Comparison of ENCODE assay signal across 11 cellular contexts in the genomic region with DNA sequence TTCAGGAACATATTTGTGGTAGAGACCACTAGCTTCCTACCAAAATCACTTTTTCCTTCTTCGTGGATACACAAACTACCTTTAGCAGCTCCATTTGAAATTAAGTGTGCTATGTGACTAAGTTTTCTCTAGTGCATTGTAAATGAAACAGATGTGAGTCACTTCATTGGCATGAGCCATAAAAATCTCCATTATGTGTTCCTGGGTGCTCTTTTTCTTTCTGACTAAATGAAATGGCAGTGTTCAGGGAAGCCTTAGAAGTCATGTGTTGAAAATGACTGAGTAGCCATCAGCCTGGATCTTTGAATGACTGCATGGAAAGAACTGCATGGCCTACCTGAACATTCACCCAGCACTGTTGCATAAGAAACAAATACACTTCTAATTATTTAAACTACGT.
DNase-seq lines count a peak whose midpoint lies in the region; ATAC-seq and TF ChIP-seq lines count a peak whose summit lies in the region.
"Had no signal": no experiment of that assay in that cellular context is flagged by ENCODE, and none has a peak within 500 bp of the region (broad histone marks: within the 10 kb centered on the region; RNA-seq: fewer than 3 reads in every experiment).

No MANE protein-coding gene starts in this region.

- no peak overlapping the region for H3K27ac Mint-ChIP-seq in activated CD4-positive, alpha-beta T cell treated with anti-CD3 and anti-CD28 coated beads, Interleukin-2, amount 10 ng/mL, durations not matched to agents 24 days and 14 days
- no peak overlapping the region for H3K27ac Mint-ChIP-seq in T-cell
- H3K27ac Mint-ChIP-seq: stimulated activated naive CD8-positive, alpha-beta T cell treated with anti-CD3 and anti-CD28 coated beads, Interleukin-15, Interleukin-2, amounts not matched to agents 100 ng/mL and 50 ng/mL, for 24 hours had no signal

- intact Hi-C loops in left lung (cut with DNase I), result loop anchor here in 1 of 2 donors (10.0 kb wide), 2 partner anchors 602 to 882 kb away; no protein-coding TSS in a partner anchor
- intact Hi-C loops in activated CD4-positive, alpha-beta T cell treated with anti-CD3 and anti-CD28 coated beads, Interleukin-2, amount 10 ng/mL, durations not matched to agents 24 days and 14 days (cut with micrococcal nuclease), result no loop called here

- no peaks in the 10 kb centered on the region for H3K36me3 Mint-ChIP-seq in activated CD4-positive, alpha-beta T cell treated with anti-CD3 and anti-CD28 coated beads, Interleukin-2, amount 10 ng/mL, durations not matched to agents 24 days and 14 days (ENCODE audit: low read depth)
- H3K36me3 Mint-ChIP-seq in T-cell, result peaks cover 13% of the 10 kb centered on the region

- POLR2A ChIA-PET in BJ (lab: Charles Lee), result interaction anchor here (0.6 kb wide), 1 partner anchor 356 kb away, joined by 7 read pairs; no protein-coding TSS in a partner anchor
- POLR2A ChIA-PET in T-cell (lab: Charles Lee), result no interaction called here

- in situ Hi-C loops in astrocyte of the spinal cord (cut with HindIII; ENCODE audit: low sequenced_read_pairs), result no loop called here

- H3K9me3 Mint-ChIP-seq in activated CD4-positive, alpha-beta T cell treated with anti-CD3 and anti-CD28 coated beads, Interleukin-2, amount 10 ng/mL, durations not matched to agents 24 days and 14 days, result no peaks in the 10 kb centered on the region
- no peaks in the 10 kb centered on the region for H3K9me3 Mint-ChIP-seq in T-cell

- no peak overlapping the region for H3K4me3 Mint-ChIP-seq in activated CD4-positive, alpha-beta T cell treated with anti-CD3 and anti-CD28 coated beads, Interleukin-2, amount 10 ng/mL, durations not matched to agents 24 days and 14 days
- H3K4me3 Mint-ChIP-seq in T-cell, result no peak overlapping the region
- H3K4me3 Mint-ChIP-seq: stimulated activated naive CD8-positive, alpha-beta T cell treated with anti-CD3 and anti-CD28 coated beads, Interleukin-15, Interleukin-2, amounts not matched to agents 100 ng/mL and 50 ng/mL, for 24 hours had no signal

- peaks cover 4% of the 10 kb centered on the region for H3K4me1 Mint-ChIP-seq in activated CD4-positive, alpha-beta T cell treated with anti-CD3 and anti-CD28 coated beads, Interleukin-2, amount 10 ng/mL, durations not matched to agents 24 days and 14 days
- no peaks in the 10 kb centered on the region for H3K4me1 Mint-ChIP-seq in T-cell

- ATAC-seq in left lung (peak; percentile 79), HG02938 (IDR thresholded peaks at IDR 0.05; ENCODE audit: unreplicated experiment) (no peak), T-cell (replicated peaks in 1 of 4) (no peak)

- H3K9me3 ChIP-seq in left lung, result no peaks in the 10 kb centered on the region

- no peaks in the 10 kb centered on the region for H3K27me3 Mint-ChIP-seq in activated CD4-positive, alpha-beta T cell treated with anti-CD3 and anti-CD28 coated beads, Interleukin-2, amount 10 ng/mL, durations not matched to agents 24 days and 14 days
- no peaks in the 10 kb centered on the region for H3K27me3 Mint-ChIP-seq in T-cell
- H3K27me3 Mint-ChIP-seq: stimulated activated naive CD8-positive, alpha-beta T cell treated with anti-CD3 and anti-CD28 coated beads, Interleukin-15, Interleukin-2, amounts not matched to agents 100 ng/mL and 50 ng/mL, for 24 hours had no signal

- TF ChIP-seq CTCF in BJ (IDR thresholded peaks at IDR 0.05; ENCODE audit: insufficient read depth, low read depth, low read length), result no peak
- no peak for TF ChIP-seq CTCF in astrocyte of the spinal cord (IDR thresholded peaks at IDR 0.05; ENCODE audit: low read depth, low read length)
- no peak for TF ChIP-seq CTCF in left lung (IDR thresholded peaks at IDR 0.05)

- H3K4me3 ChIP-seq in BJ (ENCODE audit: low read depth, low read length), result no peak overlapping the region
- no peak overlapping the region for H3K4me3 ChIP-seq in astrocyte of the spinal cord (ENCODE audit: low read depth, low read length)
- H3K4me3 ChIP-seq in left lung, result no peak overlapping the region

- H3K36me3 ChIP-seq in BJ (ENCODE audit: control insufficient read depth, insufficient read depth, low read length) (no peaks in the 10 kb centered on the region), left lung (no peaks in the 10 kb centered on the region)

- CTCF ChIA-PET in BJ (lab: Yijun Ruan, JAX) (interaction anchor here (0.6 to 1.5 kb wide), 2 partner anchors 22 to 369 kb away, joined by 4 read pairs; no protein-coding TSS in a partner anchor), T-cell (lab: Charles Lee) (interaction anchor here (1.4 to 4.2 kb wide), 2 partner anchors 605 to 606 kb away, joined by 5 to 47 read pairs; no protein-coding TSS in a partner anchor)

- H3K4me1 ChIP-seq in left lung, result peaks cover 0 to 5% of the 10 kb centered on the region in 2 donors

- H3K27me3 ChIP-seq in BJ (ENCODE audit: control insufficient read depth, insufficient read depth, low read length), result no peaks in the 10 kb centered on the region
- H3K27me3 ChIP-seq in left lung, result no peaks in the 10 kb centered on the region

- no peak overlapping the region for H3K27ac ChIP-seq in left lung

- DNase-seq in BJ (ENCODE audit: low read depth), result peak; percentile 59
- peak; percentile 90 for DNase-seq in HT1080 (ENCODE audit: low read depth)
- peak; percentile 91 for DNase-seq in astrocyte of the spinal cord (ENCODE audit: low read depth, low spot score)
- no peak for DNase-seq in left lung
- no peak for DNase-seq in activated CD4-positive, alpha-beta T cell treated with anti-CD3 and anti-CD28 coated beads, Interleukin-2, amount 10 ng/mL, durations not matched to agents 24 days and 14 days
- no peak for DNase-seq in D341Med (ENCODE audit: low spot score)
- no peak for DNase-seq in T-cell
- DNase-seq: effector CD8-positive, alpha-beta T cell; T-helper 2 cell had no signal

Comparison
In these comparisons a context has a peak if more than half of its experiments do, and no peak if none do; other contexts are left out.
1. DNase-seq: peak in BJ (single experiment), HT1080 (single experiment) and astrocyte of the spinal cord (single experiment); none in left lung (0 of 2), activated CD4-positive, alpha-beta T cell treated with anti-CD3 and anti-CD28 coated beads, Interleukin-2, amount 10 ng/mL, durations not matched to agents 24 days and 14 days (single experiment), D341Med (single experiment) and T-cell (0 of 34).